11 cellular contexts compared by ENCODE assay signal in the genomic region with DNA sequence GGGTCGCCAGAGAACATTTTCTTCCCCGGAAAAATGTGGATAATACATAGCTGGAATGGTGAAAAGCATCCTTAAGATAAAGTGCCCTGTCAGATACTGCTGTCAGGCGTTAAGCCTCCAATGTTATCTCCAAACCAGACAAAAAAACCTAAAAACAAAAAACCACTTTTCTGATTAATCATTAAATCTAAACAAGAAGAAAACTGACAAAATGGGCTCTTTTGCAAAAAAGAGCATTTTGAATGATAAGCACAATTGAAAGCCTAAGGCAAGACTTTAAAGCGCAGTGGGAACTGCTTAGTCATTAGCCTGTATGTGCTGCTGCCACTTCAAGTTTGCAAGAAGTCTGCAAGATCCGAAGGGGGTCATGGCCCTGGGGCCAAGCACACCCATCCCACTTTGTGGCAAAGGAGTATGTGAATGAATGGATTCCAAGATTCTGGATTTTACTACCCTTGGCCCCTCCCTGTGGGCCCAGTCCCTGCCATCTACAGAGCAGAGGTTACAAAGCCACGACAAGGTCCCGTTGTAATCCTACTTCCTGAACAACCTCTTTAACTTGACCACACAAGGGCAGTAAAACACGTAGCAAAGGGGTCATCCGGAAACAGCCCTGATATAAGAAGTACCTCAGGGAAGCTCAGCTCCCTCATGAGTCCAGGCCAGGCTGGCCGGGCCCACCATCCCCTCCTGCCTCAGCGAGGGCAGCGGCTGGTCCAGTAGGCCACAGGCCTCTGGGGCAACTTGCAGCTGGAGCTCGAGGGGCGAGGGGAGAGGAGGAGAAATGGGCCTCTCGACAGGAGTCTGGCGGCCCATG. TPM values are rescaled to one million over a fixed set of nuclear protein-coding genes. Genes with fewer than 3 reads are reported as not detected.
DNase-seq lines count a peak whose midpoint lies in the region; ATAC-seq and TF ChIP-seq lines count a peak whose summit lies in the region.
"Had no signal": no experiment of that assay in that cellular context is flagged by ENCODE, and none has a peak within 500 bp of the region (broad histone marks: within the 10 kb centered on the region; RNA-seq: fewer than 3 reads in every experiment).

No MANE protein-coding gene starts in this region.

- TF ChIP-seq POLR2A in esophagus squamous epithelium (IDR thresholded peaks at IDR 0.05) = no peak

- TF ChIP-seq CTCF in RWPE2 (IDR thresholded peaks at IDR 0.05; ENCODE audit: poor library complexity, severe bottlenecking) (no peak), esophagus squamous epithelium (IDR thresholded peaks at IDR 0.05) (no peak), osteoblast (IDR thresholded peaks at IDR 0.05; ENCODE audit: extremely low read depth, low read depth, low read length) (no peak)

- peaks cover 2% of the 10 kb centered on the region for H3K36me3 Mint-ChIP-seq in effector memory CD8-positive, alpha-beta T cell (ENCODE audit: insufficient read depth)

- H4K20me1 ChIP-seq in osteoblast (ENCODE audit: insufficient read depth, low read length) = peaks cover 9% of the 10 kb centered on the region

- no peak overlapping the region for H3K27ac Mint-ChIP-seq in effector memory CD8-positive, alpha-beta T cell

- intact Hi-C loops in esophagus squamous epithelium (cut with DNase I) = no loop called here

- H3K79me2 ChIP-seq in osteoblast (ENCODE audit: insufficient read depth, low read length) = peaks cover 78% of the 10 kb centered on the region

- H3K9me3 ChIP-seq in RWPE2 (ENCODE audit: severe bottlenecking) = no peaks in the 10 kb centered on the region
- no peaks in the 10 kb centered on the region for H3K9me3 ChIP-seq in esophagus squamous epithelium
- H3K9me3 ChIP-seq in osteoblast (ENCODE audit: low read depth, low read length) = no peaks in the 10 kb centered on the region
- H3K9me3 ChIP-seq: esophagus muscularis mucosa, thyroid gland had no signal

- H3K9me3 Mint-ChIP-seq in effector memory CD8-positive, alpha-beta T cell = no peaks in the 10 kb centered on the region

- no peak overlapping the region for H3K4me3 Mint-ChIP-seq in effector memory CD8-positive, alpha-beta T cell

- H3K27me3 ChIP-seq in RWPE2 (ENCODE audit: insufficient read depth, poor library complexity, severe bottlenecking) = no peaks in the 10 kb centered on the region
- no peaks in the 10 kb centered on the region for H3K27me3 ChIP-seq in esophagus squamous epithelium
- H3K27me3 ChIP-seq in osteoblast (ENCODE audit: insufficient read depth, low read length) = no peaks in the 10 kb centered on the region
- H3K27me3 ChIP-seq: esophagus muscularis mucosa, thyroid gland had no signal

- no peaks in the 10 kb centered on the region for H3K4me1 Mint-ChIP-seq in effector memory CD8-positive, alpha-beta T cell (ENCODE audit: low read depth in 2 of 2)

- H3K36me3 ChIP-seq in RWPE2 (ENCODE audit: low read depth) = no peaks in the 10 kb centered on the region
- no peaks in the 10 kb centered on the region for H3K36me3 ChIP-seq in esophagus squamous epithelium
- no peaks in the 10 kb centered on the region for H3K36me3 ChIP-seq in osteoblast (ENCODE audit: insufficient read depth, low read length)
- H3K36me3 ChIP-seq: esophagus muscularis mucosa, thyroid gland had no signal

- peaks cover 51% of the 10 kb centered on the region for H3K4me1 ChIP-seq in RWPE2 (ENCODE audit: insufficient read depth, poor library complexity, severe bottlenecking)
- peaks cover 62 to 94% (median 82%) of the 10 kb centered on the region in 3 donors for H3K4me1 ChIP-seq in esophagus squamous epithelium
- H3K4me1 ChIP-seq in osteoblast (ENCODE audit: insufficient read depth, low read length) = peaks cover 48% of the 10 kb centered on the region

- H3K27ac ChIP-seq in RWPE2 (ENCODE audit: poor library complexity, severe bottlenecking) (peak overlapping the region; percentile 98), esophagus squamous epithelium (peak overlapping the region; percentile 13 to 55 (median 52)), osteoblast (ENCODE audit: low read depth, low read length) (peak overlapping the region; percentile 61)
- H3K27ac ChIP-seq: esophagus muscularis mucosa, thyroid gland had no signal

- H3K27me3 Mint-ChIP-seq in effector memory CD8-positive, alpha-beta T cell = peaks cover 6 to 8% of the 10 kb centered on the region in 2 donors

- no peak overlapping the region for H2AFZ ChIP-seq in osteoblast (ENCODE audit: low read length)

- peak; percentile 90 for DNase-seq in ELF-1 (ENCODE audit: low read depth, low spot score)
- no peak for DNase-seq in RWPE2 (ENCODE audit: low spot score)
- DNase-seq in esophagus squamous epithelium (lab: John Stamatoyannopoulos, UW) = no peak
- DNase-seq in osteoblast (ENCODE audit: insufficient read length, low spot score, missing footprints) = no peak
- no peak for DNase-seq in effector memory CD8-positive, alpha-beta T cell
- DNase-seq: stimulated activated CD4-positive, alpha-beta T cell treated with anti-CD3 and anti-CD28 coated beads, Interleukin-1b, Interleukin-23, amount 100 ng/mL, for 48 hours; thyroid gland had no signal

- ATAC-seq in RWPE2 (ENCODE audit: low read depth) (peak; percentile 12; the same call in 1 of the 3 replicates), GM19023 (IDR thresholded peaks at IDR 0.05; ENCODE audit: unreplicated experiment) (no peak), HG03378 (IDR thresholded peaks at IDR 0.05; ENCODE audit: unreplicated experiment) (no peak), HG03571 (IDR thresholded peaks at IDR 0.05; ENCODE audit: unreplicated experiment) (no peak)
- no peak for ATAC-seq in effector memory CD8-positive, alpha-beta T cell (replicated peaks)

- peak overlapping the region; percentile 29 for H3K4me2 ChIP-seq in osteoblast (ENCODE audit: insufficient read depth, low read length)

- H3K4me3 ChIP-seq in RWPE2 (ENCODE audit: severe bottlenecking) (no peak overlapping the region), esophagus squamous epithelium (no peak overlapping the region), osteoblast (ENCODE audit: insufficient read depth, low read length) (no peak overlapping the region)
- H3K4me3 ChIP-seq: esophagus muscularis mucosa, thyroid gland had no signal

- 38 to 44% methylated on average over 7 to 13 of the region's 16 CpGs for WGBS in esophagus squamous epithelium, 2 donors

RNA-seq across cellular contexts. Expression of a gene that starts 29.7 kb away (rescaled TPM):
- 10 to 100 TPM; 17.7 to 31.4 (median 24.2) TPM for total RNA-seq in esophagus squamous epithelium
- total RNA-seq in osteoblast = 8.8 and 9.4 TPM in 2 replicates
